Comparison of ENCODE assay signal across 1 cellular context in the genomic region with DNA sequence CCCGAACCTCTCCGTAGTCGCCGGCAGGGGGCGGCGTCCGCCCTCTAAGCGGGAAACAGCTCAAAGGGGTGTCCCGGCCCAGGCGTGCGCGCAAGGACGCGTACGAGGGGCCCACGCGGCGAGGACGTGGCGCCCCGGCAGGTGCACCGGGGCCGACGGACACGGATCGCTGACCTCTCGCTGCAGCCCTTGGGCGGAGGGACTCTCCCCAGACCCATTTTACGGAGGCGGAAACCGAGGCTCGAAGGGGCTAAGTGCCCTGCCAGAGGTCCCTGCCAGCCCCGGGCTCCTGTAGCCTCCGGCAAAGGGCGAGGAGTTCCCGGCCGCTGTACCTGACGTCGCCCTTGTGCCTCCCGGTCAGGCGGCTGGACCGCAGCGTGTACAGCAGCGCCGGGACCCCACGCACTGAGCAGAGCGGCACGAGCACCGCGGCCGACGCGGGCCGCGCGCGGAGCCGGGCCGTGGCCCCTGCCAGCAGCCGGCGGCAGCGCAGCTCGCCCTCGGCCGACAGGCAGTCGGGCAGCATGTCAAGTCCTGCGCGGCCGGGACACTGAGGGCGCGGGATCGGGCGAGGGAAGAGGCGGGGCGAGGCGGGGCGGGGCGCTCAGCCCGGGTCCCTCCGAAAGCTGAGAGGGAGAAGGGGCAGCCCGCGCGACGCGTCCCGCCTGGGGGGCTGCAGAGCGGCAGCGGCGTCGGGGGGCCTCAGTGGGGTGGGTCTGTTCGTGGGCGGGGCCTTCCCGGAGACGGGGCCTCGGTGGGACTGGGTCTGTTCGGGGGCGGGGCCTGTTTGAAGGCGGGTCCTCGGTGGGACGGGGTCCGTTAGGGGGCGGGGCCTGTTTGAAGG.
A peak's percentile ranks its signal among the peaks of the same experiment; 100 is the strongest.
TF ChIP-seq lines count a peak whose summit lies in the region.

A gene with protein sequence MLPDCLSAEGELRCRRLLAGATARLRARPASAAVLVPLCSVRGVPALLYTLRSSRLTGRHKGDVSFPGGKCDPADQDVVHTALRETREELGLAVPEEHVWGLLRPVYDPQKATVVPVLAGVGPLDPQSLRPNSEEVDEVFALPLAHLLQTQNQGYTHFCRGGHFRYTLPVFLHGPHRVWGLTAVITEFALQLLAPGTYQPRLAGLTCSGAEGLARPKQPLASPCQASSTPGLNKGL (minus strand): TSS at position 552 of the 844 bp plus-strand sequence. CDS start 26 bp downstream, at position 526.

TF ChIP-seq in HepG2, 621 proteins besides CTCF, POLR2A, EP300 and RAD21 (continued from another document and continues in another):
- TF ChIP-seq, protein P1, sequence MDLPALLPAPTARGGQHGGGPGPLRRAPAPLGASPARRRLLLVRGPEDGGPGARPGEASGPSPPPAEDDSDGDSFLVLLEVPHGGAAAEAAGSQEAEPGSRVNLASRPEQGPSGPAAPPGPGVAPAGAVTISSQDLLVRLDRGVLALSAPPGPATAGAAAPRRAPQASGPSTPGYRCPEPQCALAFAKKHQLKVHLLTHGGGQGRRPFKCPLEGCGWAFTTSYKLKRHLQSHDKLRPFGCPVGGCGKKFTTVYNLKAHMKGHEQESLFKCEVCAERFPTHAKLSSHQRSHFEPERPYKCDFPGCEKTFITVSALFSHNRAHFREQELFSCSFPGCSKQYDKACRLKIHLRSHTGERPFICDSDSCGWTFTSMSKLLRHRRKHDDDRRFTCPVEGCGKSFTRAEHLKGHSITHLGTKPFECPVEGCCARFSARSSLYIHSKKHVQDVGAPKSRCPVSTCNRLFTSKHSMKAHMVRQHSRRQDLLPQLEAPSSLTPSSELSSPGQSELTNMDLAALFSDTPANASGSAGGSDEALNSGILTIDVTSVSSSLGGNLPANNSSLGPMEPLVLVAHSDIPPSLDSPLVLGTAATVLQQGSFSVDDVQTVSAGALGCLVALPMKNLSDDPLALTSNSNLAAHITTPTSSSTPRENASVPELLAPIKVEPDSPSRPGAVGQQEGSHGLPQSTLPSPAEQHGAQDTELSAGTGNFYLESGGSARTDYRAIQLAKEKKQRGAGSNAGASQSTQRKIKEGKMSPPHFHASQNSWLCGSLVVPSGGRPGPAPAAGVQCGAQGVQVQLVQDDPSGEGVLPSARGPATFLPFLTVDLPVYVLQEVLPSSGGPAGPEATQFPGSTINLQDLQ (CRISPR knock-in tag; IDR thresholded peaks at IDR 0.05) = no peak
- TF ChIP-seq TBX2 (CRISPR knock-in tag; IDR thresholded peaks at IDR 0.05; ENCODE audit: borderline replicate concordance) (peak; percentile 73; the same call in 1 of the 2 replicates), ZKSCAN8 (CRISPR knock-in tag; IDR thresholded peaks at IDR 0.05; ENCODE audit: borderline replicate concordance) (no peak), MATR3 (CRISPR knock-in tag; IDR thresholded peaks at IDR 0.05) (no peak), MAFK (conservative IDR thresholded peaks at IDR 0.05 in 1 of 2, IDR thresholded peaks at IDR 0.05 in 1 of 2; ENCODE audit: low read length in 2 of 2) (no peak), CREB1 (IDR thresholded peaks at IDR 0.05) (no peak), CREB1 (CRISPR knock-in tag; IDR thresholded peaks at IDR 0.05) (no peak), TOPORS (CRISPR knock-in tag; IDR thresholded peaks at IDR 0.05) (peak; percentile 66; the same call in 1 of the 2 replicates), YEATS2 (CRISPR knock-in tag; IDR thresholded peaks at IDR 0.05; ENCODE audit: borderline replicate concordance) (no peak), TMF1 (CRISPR knock-in tag; IDR thresholded peaks at IDR 0.05; ENCODE audit: low read depth) (no peak), ZNF660 (CRISPR knock-in tag; IDR thresholded peaks at IDR 0.05; ENCODE audit: borderline replicate concordance, low read depth) (no peak), SIX1 (CRISPR knock-in tag; IDR thresholded peaks at IDR 0.05; ENCODE audit: borderline replicate concordance) (no peak), MYC (CRISPR knock-in tag; IDR thresholded peaks at IDR 0.05; ENCODE audit: borderline replicate concordance) (peak; percentile 88), ZFP82 (CRISPR knock-in tag; IDR thresholded peaks at IDR 0.05; ENCODE audit: borderline replicate concordance) (peak; percentile 97), CAMTA2 (CRISPR knock-in tag; IDR thresholded peaks at IDR 0.05; ENCODE audit: borderline replicate concordance) (no peak; the same call in 1 of the 2 replicates), STAG1 (CRISPR knock-in tag; IDR thresholded peaks at IDR 0.05) (peak; percentile 65), SMARCE1 (IDR thresholded peaks at IDR 0.05; ENCODE audit: borderline replicate concordance) (no peak), SIX4 (CRISPR knock-in tag; IDR thresholded peaks at IDR 0.05) (peak; percentile 35; the same call in 1 of the 2 replicates), REXO4 (CRISPR knock-in tag; IDR thresholded peaks at IDR 0.05; ENCODE audit: borderline replicate concordance) (peak; percentile 87; the same call in 1 of the 2 replicates), ERF (CRISPR knock-in tag; IDR thresholded peaks at IDR 0.05) (peak; percentile 66; the same call in 1 of the 2 replicates), ETV5 (CRISPR knock-in tag; IDR thresholded peaks at IDR 0.05; ENCODE audit: borderline replicate concordance) (peak; percentile 31; the same call in 1 of the 2 replicates), ZFX (CRISPR knock-in tag; IDR thresholded peaks at IDR 0.05; ENCODE audit: low read depth) (peak; percentile 81), SOX13 (IDR thresholded peaks at IDR 0.05) (no peak), SOX13 (CRISPR knock-in tag; conservative IDR thresholded peaks at IDR 0.05 in 1 of 2, IDR thresholded peaks at IDR 0.05 in 1 of 2) (0 out of 4 replicates have a peak, but pooled peaks of 1 of the 2 experiments have one; percentile 39), SATB2 (CRISPR knock-in tag; IDR thresholded peaks at IDR 0.05) (no peak), ZNF850 (CRISPR knock-in tag; conservative IDR thresholded peaks at IDR 0.05) (0 out of 2 replicates have a peak, but pooled peaks have one; percentile 26), ZNF83 (CRISPR knock-in tag; IDR thresholded peaks at IDR 0.05; ENCODE audit: borderline replicate concordance) (no peak), ZNF589 (CRISPR knock-in tag; conservative IDR thresholded peaks at IDR 0.05) (no peak), ZFP36L1 (CRISPR knock-in tag; IDR thresholded peaks at IDR 0.05) (peak; percentile 86; the same call in 1 of the 2 replicates), MED13 (CRISPR knock-in tag; IDR thresholded peaks at IDR 0.05) (peak; percentile 54; the same call in 1 of the 2 replicates), RXRA (CRISPR knock-in tag; IDR thresholded peaks at IDR 0.05) (peak; percentile 71), RARA (CRISPR knock-in tag; IDR thresholded peaks at IDR 0.05) (no peak), ZNF598 (CRISPR knock-in tag; IDR thresholded peaks at IDR 0.05; ENCODE audit: borderline replicate concordance) (no peak)
- TF ChIP-seq, protein P2, sequence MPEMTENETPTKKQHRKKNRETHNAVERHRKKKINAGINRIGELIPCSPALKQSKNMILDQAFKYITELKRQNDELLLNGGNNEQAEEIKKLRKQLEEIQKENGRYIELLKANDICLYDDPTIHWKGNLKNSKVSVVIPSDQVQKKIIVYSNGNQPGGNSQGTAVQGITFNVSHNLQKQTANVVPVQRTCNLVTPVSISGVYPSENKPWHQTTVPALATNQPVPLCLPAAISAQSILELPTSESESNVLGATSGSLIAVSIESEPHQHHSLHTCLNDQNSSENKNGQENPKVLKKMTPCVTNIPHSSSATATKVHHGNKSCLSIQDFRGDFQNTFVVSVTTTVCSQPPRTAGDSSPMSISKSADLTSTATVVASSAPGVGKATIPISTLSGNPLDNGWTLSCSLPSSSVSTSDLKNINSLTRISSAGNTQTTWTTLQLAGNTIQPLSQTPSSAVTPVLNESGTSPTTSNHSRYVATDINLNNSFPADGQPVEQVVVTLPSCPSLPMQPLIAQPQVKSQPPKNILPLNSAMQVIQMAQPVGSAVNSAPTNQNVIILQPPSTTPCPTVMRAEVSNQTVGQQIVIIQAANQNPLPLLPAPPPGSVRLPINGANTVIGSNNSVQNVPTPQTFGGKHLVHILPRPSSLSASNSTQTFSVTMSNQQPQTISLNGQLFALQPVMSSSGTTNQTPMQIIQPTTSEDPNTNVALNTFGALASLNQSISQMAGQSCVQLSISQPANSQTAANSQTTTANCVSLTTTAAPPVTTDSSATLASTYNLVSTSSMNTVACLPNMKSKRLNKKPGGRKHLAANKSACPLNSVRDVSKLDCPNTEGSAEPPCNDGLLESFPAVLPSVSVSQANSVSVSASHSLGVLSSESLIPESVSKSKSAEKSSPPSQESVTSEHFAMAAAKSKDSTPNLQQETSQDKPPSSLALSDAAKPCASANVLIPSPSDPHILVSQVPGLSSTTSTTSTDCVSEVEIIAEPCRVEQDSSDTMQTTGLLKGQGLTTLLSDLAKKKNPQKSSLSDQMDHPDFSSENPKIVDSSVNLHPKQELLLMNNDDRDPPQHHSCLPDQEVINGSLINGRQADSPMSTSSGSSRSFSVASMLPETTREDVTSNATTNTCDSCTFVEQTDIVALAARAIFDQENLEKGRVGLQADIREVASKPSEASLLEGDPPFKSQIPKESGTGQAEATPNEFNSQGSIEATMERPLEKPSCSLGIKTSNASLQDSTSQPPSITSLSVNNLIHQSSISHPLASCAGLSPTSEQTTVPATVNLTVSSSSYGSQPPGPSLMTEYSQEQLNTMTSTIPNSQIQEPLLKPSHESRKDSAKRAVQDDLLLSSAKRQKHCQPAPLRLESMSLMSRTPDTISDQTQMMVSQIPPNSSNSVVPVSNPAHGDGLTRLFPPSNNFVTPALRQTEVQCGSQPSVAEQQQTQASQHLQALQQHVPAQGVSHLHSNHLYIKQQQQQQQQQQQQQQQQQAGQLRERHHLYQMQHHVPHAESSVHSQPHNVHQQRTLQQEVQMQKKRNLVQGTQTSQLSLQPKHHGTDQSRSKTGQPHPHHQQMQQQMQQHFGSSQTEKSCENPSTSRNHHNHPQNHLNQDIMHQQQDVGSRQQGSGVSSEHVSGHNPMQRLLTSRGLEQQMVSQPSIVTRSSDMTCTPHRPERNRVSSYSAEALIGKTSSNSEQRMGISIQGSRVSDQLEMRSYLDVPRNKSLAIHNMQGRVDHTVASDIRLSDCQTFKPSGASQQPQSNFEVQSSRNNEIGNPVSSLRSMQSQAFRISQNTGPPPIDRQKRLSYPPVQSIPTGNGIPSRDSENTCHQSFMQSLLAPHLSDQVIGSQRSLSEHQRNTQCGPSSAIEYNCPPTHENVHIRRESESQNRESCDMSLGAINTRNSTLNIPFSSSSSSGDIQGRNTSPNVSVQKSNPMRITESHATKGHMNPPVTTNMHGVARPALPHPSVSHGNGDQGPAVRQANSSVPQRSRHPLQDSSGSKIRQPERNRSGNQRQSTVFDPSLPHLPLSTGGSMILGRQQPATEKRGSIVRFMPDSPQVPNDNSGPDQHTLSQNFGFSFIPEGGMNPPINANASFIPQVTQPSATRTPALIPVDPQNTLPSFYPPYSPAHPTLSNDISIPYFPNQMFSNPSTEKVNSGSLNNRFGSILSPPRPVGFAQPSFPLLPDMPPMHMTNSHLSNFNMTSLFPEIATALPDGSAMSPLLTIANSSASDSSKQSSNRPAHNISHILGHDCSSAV (CRISPR knock-in tag; IDR thresholded peaks at IDR 0.05; ENCODE audit: borderline replicate concordance) = no peak
- TF ChIP-seq, protein P3, sequence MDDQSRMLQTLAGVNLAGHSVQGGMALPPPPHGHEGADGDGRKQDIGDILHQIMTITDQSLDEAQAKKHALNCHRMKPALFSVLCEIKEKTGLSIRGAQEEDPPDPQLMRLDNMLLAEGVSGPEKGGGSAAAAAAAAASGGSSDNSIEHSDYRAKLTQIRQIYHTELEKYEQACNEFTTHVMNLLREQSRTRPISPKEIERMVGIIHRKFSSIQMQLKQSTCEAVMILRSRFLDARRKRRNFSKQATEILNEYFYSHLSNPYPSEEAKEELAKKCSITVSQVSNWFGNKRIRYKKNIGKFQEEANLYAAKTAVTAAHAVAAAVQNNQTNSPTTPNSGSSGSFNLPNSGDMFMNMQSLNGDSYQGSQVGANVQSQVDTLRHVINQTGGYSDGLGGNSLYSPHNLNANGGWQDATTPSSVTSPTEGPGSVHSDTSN (CRISPR knock-in tag; IDR thresholded peaks at IDR 0.05; ENCODE audit: borderline replicate concordance) = no peak
- TF ChIP-seq, protein P4, sequence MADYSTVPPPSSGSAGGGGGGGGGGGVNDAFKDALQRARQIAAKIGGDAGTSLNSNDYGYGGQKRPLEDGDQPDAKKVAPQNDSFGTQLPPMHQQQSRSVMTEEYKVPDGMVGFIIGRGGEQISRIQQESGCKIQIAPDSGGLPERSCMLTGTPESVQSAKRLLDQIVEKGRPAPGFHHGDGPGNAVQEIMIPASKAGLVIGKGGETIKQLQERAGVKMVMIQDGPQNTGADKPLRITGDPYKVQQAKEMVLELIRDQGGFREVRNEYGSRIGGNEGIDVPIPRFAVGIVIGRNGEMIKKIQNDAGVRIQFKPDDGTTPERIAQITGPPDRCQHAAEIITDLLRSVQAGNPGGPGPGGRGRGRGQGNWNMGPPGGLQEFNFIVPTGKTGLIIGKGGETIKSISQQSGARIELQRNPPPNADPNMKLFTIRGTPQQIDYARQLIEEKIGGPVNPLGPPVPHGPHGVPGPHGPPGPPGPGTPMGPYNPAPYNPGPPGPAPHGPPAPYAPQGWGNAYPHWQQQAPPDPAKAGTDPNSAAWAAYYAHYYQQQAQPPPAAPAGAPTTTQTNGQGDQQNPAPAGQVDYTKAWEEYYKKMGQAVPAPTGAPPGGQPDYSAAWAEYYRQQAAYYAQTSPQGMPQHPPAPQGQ (CRISPR knock-in tag; IDR thresholded peaks at IDR 0.05; ENCODE audit: borderline replicate concordance) = no peak
- TF ChIP-seq, protein P5, sequence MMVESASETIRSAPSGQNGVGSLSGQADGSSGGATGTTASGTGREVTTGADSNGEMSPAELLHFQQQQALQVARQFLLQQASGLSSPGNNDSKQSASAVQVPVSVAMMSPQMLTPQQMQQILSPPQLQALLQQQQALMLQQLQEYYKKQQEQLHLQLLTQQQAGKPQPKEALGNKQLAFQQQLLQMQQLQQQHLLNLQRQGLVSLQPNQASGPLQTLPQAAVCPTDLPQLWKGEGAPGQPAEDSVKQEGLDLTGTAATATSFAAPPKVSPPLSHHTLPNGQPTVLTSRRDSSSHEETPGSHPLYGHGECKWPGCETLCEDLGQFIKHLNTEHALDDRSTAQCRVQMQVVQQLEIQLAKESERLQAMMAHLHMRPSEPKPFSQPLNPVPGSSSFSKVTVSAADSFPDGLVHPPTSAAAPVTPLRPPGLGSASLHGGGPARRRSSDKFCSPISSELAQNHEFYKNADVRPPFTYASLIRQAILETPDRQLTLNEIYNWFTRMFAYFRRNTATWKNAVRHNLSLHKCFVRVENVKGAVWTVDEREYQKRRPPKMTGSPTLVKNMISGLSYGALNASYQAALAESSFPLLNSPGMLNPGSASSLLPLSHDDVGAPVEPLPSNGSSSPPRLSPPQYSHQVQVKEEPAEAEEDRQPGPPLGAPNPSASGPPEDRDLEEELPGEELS (CRISPR knock-in tag; IDR thresholded peaks at IDR 0.05) = 0 out of 2 replicates have a peak, but pooled peaks have one; percentile 22
- TF ChIP-seq, protein P6, sequence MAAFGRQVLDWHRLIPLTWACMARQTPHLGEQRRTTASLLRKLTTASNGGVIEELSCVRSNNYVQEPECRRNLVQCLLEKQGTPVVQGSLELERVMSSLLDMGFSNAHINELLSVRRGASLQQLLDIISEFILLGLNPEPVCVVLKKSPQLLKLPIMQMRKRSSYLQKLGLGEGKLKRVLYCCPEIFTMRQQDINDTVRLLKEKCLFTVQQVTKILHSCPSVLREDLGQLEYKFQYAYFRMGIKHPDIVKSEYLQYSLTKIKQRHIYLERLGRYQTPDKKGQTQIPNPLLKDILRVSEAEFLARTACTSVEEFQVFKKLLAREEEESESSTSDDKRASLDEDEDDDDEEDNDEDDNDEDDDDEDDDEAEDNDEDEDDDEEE (CRISPR knock-in tag; IDR thresholded peaks at IDR 0.05) = no peak
- TF ChIP-seq, protein P7, sequence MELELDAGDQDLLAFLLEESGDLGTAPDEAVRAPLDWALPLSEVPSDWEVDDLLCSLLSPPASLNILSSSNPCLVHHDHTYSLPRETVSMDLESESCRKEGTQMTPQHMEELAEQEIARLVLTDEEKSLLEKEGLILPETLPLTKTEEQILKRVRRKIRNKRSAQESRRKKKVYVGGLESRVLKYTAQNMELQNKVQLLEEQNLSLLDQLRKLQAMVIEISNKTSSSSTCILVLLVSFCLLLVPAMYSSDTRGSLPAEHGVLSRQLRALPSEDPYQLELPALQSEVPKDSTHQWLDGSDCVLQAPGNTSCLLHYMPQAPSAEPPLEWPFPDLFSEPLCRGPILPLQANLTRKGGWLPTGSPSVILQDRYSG (CRISPR knock-in tag; IDR thresholded peaks at IDR 0.05) = no peak
